Comparison of ENCODE assay signal across 9 cellular contexts in genomic region chr4:77861500-77861899, GRCh38. TPM values are rescaled to one million over a fixed set of nuclear protein-coding genes. Genes with fewer than 3 reads are reported as not detected.
DNase-seq lines count a peak whose midpoint lies in the region; ATAC-seq and TF ChIP-seq lines count a peak whose summit lies in the region.
"Had no signal": no experiment of that assay in that cellular context is flagged by ENCODE, and none has a peak within 500 bp of the region (broad histone marks: within the 10 kb centered on the region; RNA-seq: fewer than 3 reads in every experiment).

No MANE protein-coding gene starts in this region.

- no peak overlapping the region for H3K4me3 ChIP-seq in effector memory CD4-positive, alpha-beta T cell (ENCODE audit: insufficient read depth, low read depth, low read length, poor library complexity, severe bottlenecking)
- peak overlapping the region; percentile 79 for H3K4me3 ChIP-seq in parathyroid adenoma (ENCODE audit: low read depth, low read length)

- H3K4me2 ChIP-seq in parathyroid adenoma (ENCODE audit: low read length): peak overlapping the region; percentile 61

- peak overlapping the region; percentile 99 for H3K27ac ChIP-seq in effector memory CD4-positive, alpha-beta T cell (ENCODE audit: insufficient read depth, low read length, poor library complexity, severe bottlenecking)
- H3K27ac ChIP-seq in parathyroid adenoma: peak overlapping the region; percentile 98

- no peaks in the 10 kb centered on the region for H3K27me3 ChIP-seq in effector memory CD4-positive, alpha-beta T cell (replicated peaks; ENCODE audit: control insufficient read depth, insufficient read depth, low read length, poor library complexity, severe bottlenecking)
- no peaks in the 10 kb centered on the region for H3K27me3 ChIP-seq in parathyroid adenoma (ENCODE audit: control insufficient read depth, insufficient read depth, low read length)

- peaks cover 22% of the 10 kb centered on the region for H3K4me1 ChIP-seq in effector memory CD4-positive, alpha-beta T cell (ENCODE audit: control insufficient read depth, insufficient read depth, low read length, poor library complexity, severe bottlenecking)
- H3K4me1 ChIP-seq in parathyroid adenoma: no peaks in the 10 kb centered on the region

- ATAC-seq in GM21737 (IDR thresholded peaks at IDR 0.05; ENCODE audit: unreplicated experiment) (no peak), HG03139 (IDR thresholded peaks at IDR 0.05; ENCODE audit: unreplicated experiment) (no peak)

- H3K36me3 ChIP-seq in effector memory CD4-positive, alpha-beta T cell (ENCODE audit: control insufficient read depth, insufficient read depth, low read length): no peaks in the 10 kb centered on the region
- no peaks in the 10 kb centered on the region for H3K36me3 ChIP-seq in parathyroid adenoma (ENCODE audit: control insufficient read depth, insufficient read depth, low read length)

- H3K9ac ChIP-seq in parathyroid adenoma: no peak overlapping the region

- in situ Hi-C loops in G401 (cut with HindIII; ENCODE audit: low sequenced_read_pairs): no loop called here

- H2AFZ ChIP-seq in parathyroid adenoma: peak overlapping the region; percentile 97

- H3K79me2 ChIP-seq in parathyroid adenoma: no peaks in the 10 kb centered on the region

- TF ChIP-seq CTCF in parathyroid adenoma (IDR thresholded peaks at IDR 0.05): no peak

- H3K9me3 ChIP-seq in effector memory CD4-positive, alpha-beta T cell (ENCODE audit: control insufficient read depth, low read length): no peaks in the 10 kb centered on the region
- no peaks in the 10 kb centered on the region for H3K9me3 ChIP-seq in parathyroid adenoma (ENCODE audit: control insufficient read depth, low read length)

- DNase-seq in EH (ENCODE audit: low read depth) (peak; percentile 11), M059J (ENCODE audit: low read depth) (peak; percentile 3), NCI-H2107 treated with DMSO at 0.1 percent for 48 hours (lab: John Stamatoyannopoulos, UW; ENCODE audit: unreplicated experiment) (no peak), G401 (ENCODE audit: low spot score) (no peak)
- DNase-seq in effector memory CD4-positive, alpha-beta T cell: no peak
- DNase-seq: NCI-H1092 treated with DMSO at 0.1 percent for 48 hours had no signal

RNA-seq across cellular contexts. Expression of gene MRPL1, which starts 1.1 kb away (rescaled TPM):
- 20.7 and 23.0 TPM in 2 replicates for total RNA-seq in M059J (2014; rRNA removed; shearing (Covaris generic))
- total RNA-seq in G401 (2014; rRNA removed; shearing (Covaris generic)): 42.8 and 51.7 TPM in 2 replicates

RNA-seq across cellular contexts. Expression of gene CNOT6L, which starts 42.3 kb away (rescaled TPM):
- 5.8 and 8.1 TPM in 2 replicates for total RNA-seq in M059J (2014; rRNA removed; shearing (Covaris generic))
- total RNA-seq in G401 (2014; rRNA removed; shearing (Covaris generic)): 2.9 and 4.9 TPM in 2 replicates

Comparison
In these comparisons a context has a peak if more than half of its experiments do, and no peak if none do; other contexts are left out.
1. DNase-seq: peak in EH (single experiment) and M059J (single experiment); none in effector memory CD4-positive, alpha-beta T cell (0 of 3), NCI-H2107 treated with DMSO at 0.1 percent for 48 hours (single experiment) and G401 (single experiment).